ENCODE assay signal across 8 cellular contexts in the genomic region with DNA sequence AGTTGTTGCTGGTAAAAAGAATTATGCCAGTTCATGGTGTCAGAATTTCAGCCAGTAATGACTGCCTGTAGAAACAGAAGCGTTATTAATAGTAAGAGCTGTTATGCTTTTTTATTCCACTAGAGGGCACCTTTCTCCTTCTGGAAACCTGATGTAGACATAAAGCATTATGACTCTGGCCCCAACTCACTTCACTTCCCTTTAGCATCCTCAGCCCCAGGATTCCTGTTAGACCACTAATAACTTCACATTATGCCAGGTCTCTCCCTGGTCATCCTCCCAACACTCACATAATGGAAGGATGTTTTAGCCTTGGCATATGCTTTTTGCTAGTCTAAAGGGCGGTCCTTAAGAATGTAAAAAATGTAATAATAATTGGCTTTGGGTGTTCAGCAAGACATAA. TPM values are rescaled to one million over a fixed set of nuclear protein-coding genes. Genes with fewer than 3 reads are reported as not detected.
DNase-seq lines count a peak whose midpoint lies in the region; ATAC-seq, FAIRE-seq and TF ChIP-seq lines count a peak whose summit lies in the region.

No MANE protein-coding gene starts in this region.

- SMC1A ChIA-PET in GM12878 (lab: Charles Lee; ENCODE audit: uncharacterized antibody, unreplicated experiment) = interaction anchor here (0.7 to 2.0 kb wide), 9 partner anchors 9 to 278 kb away, joined by 3 to 6 read pairs (median 4); a partner anchor contains a TSS

- intact Hi-C loops in GM12878 (cut with micrococcal nuclease; ENCODE audit: unreplicated experiment) (loop anchor here (1.0 to 5.0 kb wide), 3 partner anchors 168 to 590 kb away; a partner anchor contains a TSS), thyroid gland (cut with DNase I) (no loop called here)

- peak; percentile 50 for ATAC-seq in GM19438 (IDR thresholded peaks at IDR 0.05; ENCODE audit: low read depth, unreplicated experiment)
- peak; percentile 55 for ATAC-seq in HG03469 (IDR thresholded peaks at IDR 0.05; ENCODE audit: unreplicated experiment)
- peak; percentile 76 for ATAC-seq in GM12878
- no peak for ATAC-seq in GM19035 (IDR thresholded peaks at IDR 0.05; ENCODE audit: unreplicated experiment)

- H3K36me3 ChIP-seq in DOHH2 (ENCODE audit: control insufficient read depth, low read length) = no peaks in the 10 kb centered on the region
- H3K36me3 ChIP-seq in GM12878 (ENCODE audit: control insufficient read depth in 2 of 2, insufficient read depth in 2 of 2, low read length in 1 of 2) = no peaks in the 10 kb centered on the region
- no peaks in the 10 kb centered on the region for H3K36me3 ChIP-seq in keratinocyte (ENCODE audit: control insufficient read depth in 2 of 2, extremely low read depth in 1 of 2, insufficient read depth in 2 of 2, low read length in 2 of 2)
- no peaks in the 10 kb centered on the region for H3K36me3 ChIP-seq in thyroid gland

- DNase-seq in NCI-H69 (lab: John Stamatoyannopoulos, UW) = peak; percentile 84
- no peak for DNase-seq in GM12878 (ENCODE audit: low read depth, low spot score)
- DNase-seq in keratinocyte (ENCODE audit: low read depth, low spot score) = peak; percentile 33
- DNase-seq in thyroid gland = no peak

- H3K4me1 ChIP-seq in DOHH2 (ENCODE audit: control insufficient read depth, low read length) (no peaks in the 10 kb centered on the region), GM12878 (ENCODE audit: control insufficient read depth, insufficient read depth, low read length) (peaks cover 13% of the 10 kb centered on the region), keratinocyte (ENCODE audit: control insufficient read depth, extremely low read depth, insufficient read depth, low read length) (peaks cover 18% of the 10 kb centered on the region), thyroid gland (no peaks in the 10 kb centered on the region)

- H3K9me1 ChIP-seq in keratinocyte (ENCODE audit: control insufficient read depth, extremely low read depth, insufficient read depth, low read length) = no peaks in the 10 kb centered on the region

- TF ChIP-seq EP300 in GM12878 (IDR thresholded peaks at IDR 0.05; ENCODE audit: borderline replicate concordance in 1 of 2, control insufficient read depth in 1 of 2, low read depth in 2 of 2, low read length in 2 of 2) = no peak

- WGBS in GM12878 (ENCODE audit: insufficient coverage, insufficient replicate concordance, low lambda C conversion rate, missing lambda C conversion rate) = 48% methylated on average over 2 of the region's 2 CpGs
- 45 to 50% methylated on average over 2 of the region's 2 CpGs for WGBS in thyroid gland, 2 donors

- H3K79me2 ChIP-seq in DOHH2 (ENCODE audit: control insufficient read depth, low read length) (no peaks in the 10 kb centered on the region), GM12878 (ENCODE audit: control insufficient read depth, insufficient read depth, low read length) (no peaks in the 10 kb centered on the region), keratinocyte (ENCODE audit: control insufficient read depth, insufficient read depth, low read length) (no peaks in the 10 kb centered on the region)

- RAD21 ChIA-PET in GM12878 (lab: Charles Lee; ENCODE audit: unreplicated experiment) = interaction anchor here (0.8 to 1.8 kb wide), 10 partner anchors 35 to 591 kb away, joined by 3 to 6 read pairs (median 3); a partner anchor contains a TSS

- in situ Hi-C loops in GM12878 (cut with MboI) = no loop called here

- H4K20me1 ChIP-seq in DOHH2 (ENCODE audit: control insufficient read depth, insufficient read depth, low read depth, low read length) (no peaks in the 10 kb centered on the region), GM12878 (ENCODE audit: control insufficient read depth, insufficient read depth) (no peaks in the 10 kb centered on the region), keratinocyte (ENCODE audit: control insufficient read depth, extremely low read depth, insufficient read depth, low read length) (no peaks in the 10 kb centered on the region)

- TF ChIP-seq CTCF in DOHH2 (IDR thresholded peaks at IDR 0.05; ENCODE audit: low read depth, low read length, poor library complexity, severe bottlenecking) = peak; percentile 85
- peak; percentile 54 to 76 (median 76) for TF ChIP-seq CTCF in GM12878 (IDR thresholded peaks at IDR 0.05 in 2 of 3, conservative IDR thresholded peaks at IDR 0.05 in 1 of 3; ENCODE audit: control insufficient read depth in 2 of 3, extremely low read depth in 1 of 3, insufficient read depth in 1 of 3, low read depth in 3 of 3, low read length in 3 of 3)
- TF ChIP-seq CTCF in keratinocyte (optimal IDR thresholded peaks at IDR 0.05 in 1 of 3, IDR thresholded peaks at IDR 0.05 in 1 of 3, conservative IDR thresholded peaks at IDR 0.05 in 1 of 3; ENCODE audit: extremely low read depth in 1 of 3, insufficient read depth in 2 of 3, low read length in 3 of 3) = peak; percentile 35 to 69 (median 58)
- TF ChIP-seq CTCF in thyroid gland (IDR thresholded peaks at IDR 0.05) = peak; percentile 35 to 71 (median 60)

- H3K27ac ChIP-seq in DOHH2 (ENCODE audit: low read depth, low read length) (no peak overlapping the region), GM12878 (ENCODE audit: control insufficient read depth, insufficient read depth) (no peak overlapping the region), keratinocyte (ENCODE audit: control insufficient read depth, insufficient read depth, low read length) (no peak overlapping the region), thyroid gland (no peak overlapping the region)

- TF ChIP-seq RAD21 in GM12878 (IDR thresholded peaks at IDR 0.05; ENCODE audit: insufficient read depth, low read depth, low read length) = peak; percentile 68

- H3K9me3 ChIP-seq in DOHH2 (ENCODE audit: control insufficient read depth, insufficient read depth, low read length) (no peaks in the 10 kb centered on the region), GM12878 (replicated peaks; ENCODE audit: control insufficient read depth, insufficient read depth, low read length) (no peaks in the 10 kb centered on the region), keratinocyte (ENCODE audit: control insufficient read depth, low read depth, low read length) (no peaks in the 10 kb centered on the region), thyroid gland (no peaks in the 10 kb centered on the region)

- no TSS peak for BruUV-seq in GM12878 (replicated peaks; lab: Mats Ljungman, UMichigan)

- no peaks in the 10 kb centered on the region for H3K9me2 ChIP-seq in DOHH2 (replicated peaks; ENCODE audit: control insufficient read depth, low read length)

- dilution Hi-C loops in keratinocyte (cut with MboI; ENCODE audit: extremely low pct_ligation_motif_present, low sequenced_read_pairs) = no loop called here

- no peaks in the 10 kb centered on the region for H3F3A ChIP-seq in DOHH2 (ENCODE audit: control insufficient read depth, insufficient read depth)

- no peak overlapping the region for H3K9ac ChIP-seq in GM12878 (ENCODE audit: control insufficient read depth, insufficient read depth, low read length)
- H3K9ac ChIP-seq in keratinocyte (ENCODE audit: control insufficient read depth, extremely low read depth, insufficient read depth, low read length) = no peak overlapping the region

- peak; percentile 79 for FAIRE-seq in GM12878 (lab: Jason Lieb, UNC)
- peak; percentile 85 for FAIRE-seq in keratinocyte (lab: Jason Lieb, UNC)

- CTCF ChIA-PET in GM12878 (lab: Yijun Ruan, JAX) = interaction anchor here (0.5 to 2.3 kb wide), 35 partner anchors 9 to 961 kb away, joined by 3 to 25 read pairs (median 4); a partner anchor contains a TSS

- H2AFZ ChIP-seq in GM12878 (ENCODE audit: control insufficient read depth, low read depth, low read length) (no peak overlapping the region), keratinocyte (ENCODE audit: control insufficient read depth, low read length) (no peak overlapping the region)

- H3K27me3 ChIP-seq in DOHH2 (ENCODE audit: control insufficient read depth, low read length) (no peaks in the 10 kb centered on the region), GM12878 (replicated peaks in 1 of 2; ENCODE audit: control insufficient read depth in 2 of 2, insufficient read depth in 2 of 2, low read length in 1 of 2) (no peaks in the 10 kb centered on the region), keratinocyte (ENCODE audit: control insufficient read depth, extremely low read depth, insufficient read depth, low read length) (no peaks in the 10 kb centered on the region), thyroid gland (no peaks in the 10 kb centered on the region)

- H3K4me2 ChIP-seq in DOHH2 (ENCODE audit: low read length) (no peak overlapping the region), GM12878 (ENCODE audit: control insufficient read depth, insufficient read depth) (no peak overlapping the region), keratinocyte (ENCODE audit: control insufficient read depth, extremely low read depth, insufficient read depth, low read depth, low read length) (no peak overlapping the region)

- POLR2A ChIA-PET in GM12878 (lab: Charles Lee) = no interaction called here

- TF ChIP-seq POLR2A in GM12878 (IDR thresholded peaks at IDR 0.05; ENCODE audit: low read depth, low read length) = no peak
- no peak for TF ChIP-seq POLR2A in thyroid gland (IDR thresholded peaks at IDR 0.05)

- H3K4me3 ChIP-seq in DOHH2 (ENCODE audit: low read length) = no peak overlapping the region
- H3K4me3 ChIP-seq in GM12878 = no peak overlapping the region
- H3K4me3 ChIP-seq in keratinocyte (ENCODE audit: control insufficient read depth in 2 of 3, extremely low read depth in 1 of 3, insufficient read depth in 2 of 3, low read depth in 1 of 3, low read length in 3 of 3) = no peak overlapping the region
- no peak overlapping the region for H3K4me3 ChIP-seq in thyroid gland (replicated peaks in 1 of 3)

RNA-seq across cellular contexts. Expression of a gene that starts 34.9 kb away (rescaled TPM):
- 9.4 and 10.1 TPM in 2 replicates for total RNA-seq in GM12878 (2013; cell fraction: nucleolus; rRNA removed)
- 2.5 TPM in 2 replicates for total RNA-seq in GM12878 (2014; rRNA removed)
- 2.5 and 2.6 TPM in 2 replicates for total RNA-seq in GM12878 (2014; rRNA removed; fragmentation: Illumina TruSeq; extraction: Trizol)
- 3.8 and 4.0 TPM in 2 replicates for total RNA-seq in GM12878 (2021)
- 0.80 TPM for polyA plus RNA-seq in GM12878 (2011; ENCODE audit: low read depth)
- polyA plus RNA-seq in GM12878 (2011; rRNA removed) = 4.5 and 7.0 TPM in 2 replicates
- polyA plus RNA-seq in GM12878 (2011; cell fraction: cytosol; rRNA removed) = 0.87 and 1.5 TPM in 2 replicates
- polyA plus RNA-seq in GM12878 (2011; cell fraction: nucleus; rRNA removed) = 4.0 TPM in 2 replicates
- 1.5 and 3.1 TPM in 2 replicates for polyA plus RNA-seq in GM12878 (2012)
- polyA plus RNA-seq in GM12878 (2014; fragmentation: Illumina TruSeq; extraction: Trizol) = 3.1 and 4.1 TPM in 2 replicates
- 1 to 10 TPM; 1.2 to 1.5 TPM for polyA plus RNA-seq in GM12878 (2014; fragmentation: Nextera tagmentation; extraction: Ambion mirVana)
- 1.2 and 2.0 TPM in 2 replicates for polyA plus RNA-seq in GM12878 (2014; rRNA removed)
- 1 to 10 TPM; 7.4 to 7.6 TPM for polyA plus RNA-seq in GM12878 (2016; fragmentation: Nextera tagmentation; extraction: Ambion mirVana)
- polyA minus RNA-seq in GM12878 (2011; rRNA and poly(A)+ RNA removed) = 1.8 and 3.6 TPM in 2 replicates
- polyA minus RNA-seq in GM12878 (2011; cell fraction: cytosol; rRNA and poly(A)+ RNA removed) = 2.8 and 7.1 TPM in 2 replicates
- polyA minus RNA-seq in GM12878 (2011; cell fraction: nucleus; rRNA and poly(A)+ RNA removed) = 4.2 and 7.2 TPM in 2 replicates
- polyA plus RNA-seq in keratinocyte = 1.9 to 5.1 TPM (median 3.0 TPM) in 3 replicates
- 0.90 TPM for polyA plus RNA-seq in keratinocyte (2011; ENCODE audit: low read depth)
- polyA plus RNA-seq in keratinocyte (2011; cell fraction: cytosol; rRNA removed) = 1.8 and 3.4 TPM in 2 replicates
- 3.5 and 4.0 TPM in 2 replicates for polyA plus RNA-seq in keratinocyte (2011; cell fraction: nucleus; rRNA removed)
- 0.56 and 3.9 TPM in 2 replicates for polyA plus RNA-seq in keratinocyte (2012; ENCODE audit: low replicate concordance)
- 1.5 to 6.2 TPM (median 1.6 TPM) in 3 replicates for polyA minus RNA-seq in keratinocyte
- polyA minus RNA-seq in keratinocyte (2011; cell fraction: cytosol; rRNA and poly(A)+ RNA removed) = 2.9 TPM
- 2.2 and 4.3 TPM in 2 replicates for polyA minus RNA-seq in keratinocyte (2011; cell fraction: nucleus; rRNA and poly(A)+ RNA removed)
- 1 to 10 TPM in 3 of 4 donors, under 1 TPM in 1; 0.96 to 2.2 (median 1.5) TPM for total RNA-seq in thyroid gland

RNA-seq across cellular contexts. Expression of a gene that starts 35.0 kb away (rescaled TPM):
- total RNA-seq in GM12878 (2013; cell fraction: nucleolus; rRNA removed) = not detected in 2 replicates
- total RNA-seq in GM12878 (2014; rRNA removed) (0.34 TPM in 1 of 2 replicates, not detected in the other), GM12878 (2014; rRNA removed; fragmentation: Illumina TruSeq; extraction: Trizol) (0.18 and 0.28 TPM in 2 replicates), GM12878 (2021) (0.33 TPM in 1 of 2 replicates, not detected in the other), thyroid gland (not detected)
- 0.89 TPM for polyA plus RNA-seq in GM12878 (2011; ENCODE audit: low read depth)
- polyA plus RNA-seq in GM12878 (2011; rRNA removed) (0.10 TPM in 1 of 2 replicates, not detected in the other), GM12878 (2014; fragmentation: Illumina TruSeq; extraction: Trizol) (0.84 TPM in 1 of 2 replicates, not detected in the other), GM12878 (2014; fragmentation: Nextera tagmentation; extraction: Ambion mirVana) (under 1 TPM; 0.35 to 0.45 TPM), GM12878 (2014; rRNA removed) (0.30 TPM in 1 of 2 replicates, not detected in the other), GM12878 (2016; fragmentation: Nextera tagmentation; extraction: Ambion mirVana) (under 1 TPM in 1 of 2 experiments, not detected in 1; 0.84 TPM), keratinocyte (0.30 TPM in 1 of 3 replicates, not detected in the others)
- not detected in 2 replicates for polyA plus RNA-seq in GM12878 (2011; cell fraction: cytosol; rRNA removed)
- polyA plus RNA-seq in GM12878 (2011; cell fraction: nucleus; rRNA removed) = not detected in 2 replicates
- polyA plus RNA-seq in GM12878 (2012) = not detected in 2 replicates
- polyA minus RNA-seq in GM12878 (2011; rRNA and poly(A)+ RNA removed) = not detected in 2 replicates
- polyA minus RNA-seq in GM12878 (2011; cell fraction: cytosol; rRNA and poly(A)+ RNA removed) = not detected in 2 replicates
- not detected in 2 replicates for polyA minus RNA-seq in GM12878 (2011; cell fraction: nucleus; rRNA and poly(A)+ RNA removed)
- not detected for polyA plus RNA-seq in keratinocyte (2011; ENCODE audit: low read depth)
- polyA plus RNA-seq in keratinocyte (2011; cell fraction: cytosol; rRNA removed) = 0.12 TPM in 1 of 2 replicates, not detected in the other
- not detected in 2 replicates for polyA plus RNA-seq in keratinocyte (2011; cell fraction: nucleus; rRNA removed)
- not detected in 2 replicates for polyA plus RNA-seq in keratinocyte (2012; ENCODE audit: low replicate concordance)
- polyA minus RNA-seq in keratinocyte = not detected in 3 replicates
- not detected for polyA minus RNA-seq in keratinocyte (2011; cell fraction: cytosol; rRNA and poly(A)+ RNA removed)
- not detected in 2 replicates for polyA minus RNA-seq in keratinocyte (2011; cell fraction: nucleus; rRNA and poly(A)+ RNA removed)

Comparison
In these comparisons a context has a peak if more than half of its experiments do, and no peak if none do; other contexts are left out.
1. DNase-seq: peak in NCI-H69 (single experiment) and keratinocyte (single experiment); none in GM12878 (single experiment) and thyroid gland (0 of 2).
2. Peak in every context shown above with its lines, with median percentiles within 50 percentile points of each other: CTCF ChIP-seq.